Comparison of ENCODE assay signal across 27 cellular contexts in the genomic region with DNA sequence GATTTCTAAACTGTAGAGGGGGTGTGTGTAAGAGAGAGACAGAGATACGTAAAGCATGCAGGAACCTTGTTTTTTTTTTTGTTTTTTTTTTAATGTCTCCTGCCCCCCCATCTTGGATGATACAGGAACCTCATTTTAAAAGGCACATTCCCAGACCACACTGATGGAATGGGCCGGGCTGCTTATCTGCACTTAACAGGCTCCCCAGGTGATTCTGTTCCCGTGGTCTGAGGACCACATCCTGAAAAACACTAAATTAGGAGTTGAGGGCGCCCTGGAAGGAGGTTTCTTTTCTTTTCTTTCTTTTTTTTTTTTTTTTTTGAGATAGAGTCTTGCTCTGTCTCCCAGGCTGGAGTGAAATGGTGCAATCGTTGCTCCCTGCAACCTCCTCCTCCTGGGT. TPM values are rescaled to one million over a fixed set of nuclear protein-coding genes. Genes with fewer than 3 reads are reported as not detected.
DNase-seq lines count a peak whose midpoint lies in the region; ATAC-seq, FAIRE-seq and TF ChIP-seq lines count a peak whose summit lies in the region.
"Had no signal": no experiment of that assay in that cellular context is flagged by ENCODE, and none has a peak within 500 bp of the region (broad histone marks: within the 10 kb centered on the region; RNA-seq: fewer than 3 reads in every experiment).

No MANE protein-coding gene starts in this region.

- H3K27me3 ChIP-seq in K562 (ENCODE audit: control insufficient read depth in 2 of 2, insufficient read depth in 2 of 2, low read length in 2 of 2) (peaks cover 0 to 12% of the 10 kb centered on the region in 2 experiments; a peak in 3 of 5 replicates), layer of hippocampus (ENCODE audit: control insufficient read depth, insufficient read depth, low read length) (no peaks in the 10 kb centered on the region), upper lobe of left lung (no peaks in the 10 kb centered on the region)
- H3K27me3 ChIP-seq: BE2C, BLaER1 had no signal

- peaks cover 5 to 14% of the 10 kb centered on the region in 2 experiments; a peak in 4 of 5 replicates for H3K4me1 ChIP-seq in K562 (replicated peaks in 1 of 2; ENCODE audit: control insufficient read depth in 2 of 2, insufficient read depth in 2 of 2, low read length in 2 of 2)
- H3K4me1 ChIP-seq in upper lobe of left lung = no peaks in the 10 kb centered on the region
- H3K4me1 ChIP-seq: BE2C, BLaER1 had no signal

- peak in 3 of 4 experiments; percentile 29 to 37 (median 35) for DNase-seq in K562 (ENCODE audit: extremely low read depth in 1 of 4, low spot score in 3 of 4)
- DNase-seq in substantia nigra (lab: John Stamatoyannopoulos, UW) = no peak
- no peak for DNase-seq in activated T-cell treated with anti-CD3 and anti-CD28 coated beads, Interleukin-2, amount 50 U/mL, for 48 hours
- DNase-seq in NOMO-1 (lab: John Stamatoyannopoulos, UW; ENCODE audit: unreplicated experiment in 2 of 2) = no peak
- DNase-seq in upper lobe of left lung = no peak
- no peak for DNase-seq in mucosa of gallbladder (ENCODE audit: low spot score)
- DNase-seq: 8988T; ACHN; BE2C; C1 segment of cervical spinal cord; Calu3; CD4-positive, alpha-beta memory T cell; CD4-positive, CD25-positive, alpha-beta regulatory T cell; CD8-positive, alpha-beta memory T cell; COR-L47; DMS79 treated with DMSO at 0.1 percent for 48 hours; GF-D8 had no signal

- WGBS in K562 (ENCODE audit: insufficient coverage, low coverage, missing lambda C conversion rate) = 4% methylated on average over 5 of the region's 5 CpGs
- WGBS in upper lobe of left lung, 2 donors = 74 to 82% methylated on average over 5 of the region's 5 CpGs

- no peak overlapping the region for H2AFZ ChIP-seq in K562 (ENCODE audit: low read depth, low read length)

- FAIRE-seq in K562 (lab: Jason Lieb, UNC) = no peak
- FAIRE-seq: A204.1, D721Med, G401.6, GM12891, GM19239 had no signal

- H3K27ac ChIP-seq in K562 (ENCODE audit: extremely low read depth, low read depth, low read length) (no peak overlapping the region), layer of hippocampus (ENCODE audit: low read depth, low read length) (peak overlapping the region; percentile 39), substantia nigra (ENCODE audit: low read depth, low read length, poor library complexity, severe bottlenecking) (peak overlapping the region; percentile 30), upper lobe of left lung (no peak overlapping the region)
- H3K27ac ChIP-seq: BLaER1 had no signal

- POLR2A ChIA-PET in K562 (lab: Yijun Ruan, JAX) = interaction anchor here (0.7 to 1.2 kb wide), 3 partner anchors 8 to 33 kb away, joined by 3 to 4 read pairs (median 4); no protein-coding TSS in a partner anchor

- H3K9ac ChIP-seq in K562 (ENCODE audit: insufficient read depth in 1 of 2, low read depth in 2 of 2, low read length in 2 of 2) = no peak overlapping the region
- H3K9ac ChIP-seq: BLaER1 had no signal

- H3K4me3 ChIP-seq in K562 (no peak overlapping the region), upper lobe of left lung (no peak overlapping the region)
- H3K4me3 ChIP-seq: BLaER1 had no signal

- TF ChIP-seq CTCF in K562 (IDR thresholded peaks at IDR 0.05 in 2 of 3, conservative IDR thresholded peaks at IDR 0.05 in 1 of 3; ENCODE audit: insufficient read depth in 2 of 3, low read depth in 1 of 3, low read length in 3 of 3) = no peak
- TF ChIP-seq CTCF in upper lobe of left lung (IDR thresholded peaks at IDR 0.05) = no peak

- no peak overlapping the region for H3K4me2 ChIP-seq in K562 (ENCODE audit: insufficient read depth, low read length)
- H3K4me2 ChIP-seq: BLaER1 had no signal

- CTCF ChIA-PET in K562 (lab: Yijun Ruan, JAX; ENCODE audit: low intra/inter-chr PET ratio) = no interaction called here

- in situ Hi-C loops in K562 (cut with MboI) = no loop called here

- TF ChIP-seq EP300 in K562 (IDR thresholded peaks at IDR 0.05; ENCODE audit: low read length) = no peak
- TF ChIP-seq EP300 in upper lobe of left lung (IDR thresholded peaks at IDR 0.05) = no peak

- no peaks in the 10 kb centered on the region for H3K9me1 ChIP-seq in K562 (ENCODE audit: control insufficient read depth, insufficient read depth, low read length)

- BruUV-seq in K562 (replicated peaks; lab: Mats Ljungman, UMichigan) = no TSS peak

- 0 out of 2 replicates have a peak, but pooled peaks cover 3% of the 10 kb centered on the region for H4K20me1 ChIP-seq in K562 (replicated peaks; ENCODE audit: control insufficient read depth, insufficient read depth, low read length)

- no peak for ATAC-seq in K562
- ATAC-seq in upper lobe of left lung (ENCODE audit: low FRiP score in 2 of 2) = no peak

- intact Hi-C loops in K562 (cut with micrococcal nuclease) = no loop called here

- no peaks in the 10 kb centered on the region for H3K79me2 ChIP-seq in K562 (ENCODE audit: control insufficient read depth, insufficient read depth, low read length)

- TF ChIP-seq RAD21 in K562 (CRISPR knock-in tag; conservative IDR thresholded peaks at IDR 0.05 in 1 of 2, IDR thresholded peaks at IDR 0.05 in 1 of 2) = no peak

- H3K36me3 ChIP-seq in K562 (ENCODE audit: control insufficient read depth, insufficient read depth, low read length) = no peaks in the 10 kb centered on the region
- peaks cover 0 to 4% (median 0%) of the 10 kb centered on the region in 4 donors for H3K36me3 ChIP-seq in upper lobe of left lung

- H3K9me3 ChIP-seq in K562 (replicated peaks; ENCODE audit: control insufficient read depth, insufficient read depth, low read depth, low read length) = no peaks in the 10 kb centered on the region
- no peaks in the 10 kb centered on the region for H3K9me3 ChIP-seq in upper lobe of left lung
- H3K9me3 ChIP-seq: BE2C, BLaER1 had no signal

- no peak for TF ChIP-seq POLR2A in K562 (conservative IDR thresholded peaks at IDR 0.05)
- no peak for TF ChIP-seq POLR2A in upper lobe of left lung (IDR thresholded peaks at IDR 0.05)

RNA-seq across cellular contexts. Expression of gene TTYH2, which starts 14.3 kb away (rescaled TPM):
- 5.2 and 11.9 TPM in 2 replicates for total RNA-seq in K562 (2011; cell fraction: chromatin; rRNA removed; ENCODE audit: low replicate concordance)
- 8.2 and 10.0 TPM in 2 replicates for total RNA-seq in K562 (2011; cell fraction: nucleolus; rRNA removed)
- total RNA-seq in K562 (2011; cell fraction: nucleoplasm; rRNA removed) = 4.3 and 5.9 TPM in 2 replicates
- total RNA-seq in K562 (2014; rRNA removed) = 1.1 and 1.8 TPM in 2 replicates
- 0.57 and 0.76 TPM in 2 replicates for total RNA-seq in K562 (2014; rRNA removed; fragmentation: Illumina TruSeq; extraction: Trizol)
- total RNA-seq in K562 (2015; rRNA removed; fragmentation: Illumina TruSeq; extraction: Trizol) = 0.91 and 1.2 TPM in 2 replicates
- total RNA-seq in K562 (2021) = 1.1 and 1.6 TPM in 2 replicates
- 2.0 and 5.3 TPM in 2 replicates for polyA plus RNA-seq in K562 (2011; rRNA removed)
- 4.0 and 5.6 TPM in 2 replicates for polyA plus RNA-seq in K562 (2011; cell fraction: cytosol; rRNA removed)
- polyA plus RNA-seq in K562 (2011; cell fraction: nucleus; rRNA removed) = 13.5 and 14.4 TPM in 2 replicates
- 1.1 and 2.9 TPM in 2 replicates for polyA plus RNA-seq in K562 (2012)
- polyA plus RNA-seq in K562 (2014; fragmentation: Illumina TruSeq; extraction: Trizol) = 1.1 and 1.2 TPM in 2 replicates
- polyA plus RNA-seq in K562 (2014; fragmentation: Nextera tagmentation; extraction: Ambion mirVana) = under 1 TPM; 0.03 to 0.10 TPM
- polyA plus RNA-seq in K562 (2014; rRNA removed) = 0.86 and 2.0 TPM in 2 replicates
- 1.8 and 2.1 TPM in 2 replicates for polyA minus RNA-seq in K562 (2011; rRNA and poly(A)+ RNA removed)
- 2.7 and 3.7 TPM in 2 replicates for polyA minus RNA-seq in K562 (2011; cell fraction: cytosol; rRNA and poly(A)+ RNA removed)
- polyA minus RNA-seq in K562 (2011; cell fraction: nucleus; rRNA and poly(A)+ RNA removed) = 3.0 and 7.2 TPM in 2 replicates
- 10 to 100 TPM in 1 of 6 donors, 1 to 10 TPM in 5; 2.4 to 10.5 (median 8.0) TPM for total RNA-seq in upper lobe of left lung
- 6.9 TPM for total RNA-seq in mucosa of gallbladder

RNA-seq across cellular contexts. Expression of gene RPL38, which starts 24.2 kb away (rescaled TPM):
- 240 and 244 TPM in 2 replicates for total RNA-seq in K562 (2011; cell fraction: chromatin; rRNA removed; ENCODE audit: low replicate concordance)
- 381 and 382 TPM in 2 replicates for total RNA-seq in K562 (2011; cell fraction: nucleolus; rRNA removed)
- total RNA-seq in K562 (2011; cell fraction: nucleoplasm; rRNA removed) = 661 and 1,150 TPM in 2 replicates
- 2,881 and 3,864 TPM in 2 replicates for total RNA-seq in K562 (2014; rRNA removed)
- total RNA-seq in K562 (2014; rRNA removed; fragmentation: Illumina TruSeq; extraction: Trizol) = 1,940 and 1,970 TPM in 2 replicates
- 2,305 and 2,457 TPM in 2 replicates for total RNA-seq in K562 (2015; rRNA removed; fragmentation: Illumina TruSeq; extraction: Trizol)
- 1,177 and 1,224 TPM in 2 replicates for total RNA-seq in K562 (2021)
- polyA plus RNA-seq in K562 (2011; rRNA removed) = 1,194 and 1,318 TPM in 2 replicates
- 365 and 561 TPM in 2 replicates for polyA plus RNA-seq in K562 (2011; cell fraction: cytosol; rRNA removed)
- polyA plus RNA-seq in K562 (2011; cell fraction: nucleus; rRNA removed) = 725 and 1,254 TPM in 2 replicates
- polyA plus RNA-seq in K562 (2012) = 2,337 and 4,545 TPM in 2 replicates
- polyA plus RNA-seq in K562 (2014; fragmentation: Illumina TruSeq; extraction: Trizol) = 1,709 and 2,292 TPM in 2 replicates
- 1,000 to 10,000 TPM; 1,939 to 2,988 TPM for polyA plus RNA-seq in K562 (2014; fragmentation: Nextera tagmentation; extraction: Ambion mirVana)
- polyA plus RNA-seq in K562 (2014; rRNA removed) = 1,879 and 3,414 TPM in 2 replicates
- polyA minus RNA-seq in K562 (2011; rRNA and poly(A)+ RNA removed) = 3,511 and 3,761 TPM in 2 replicates
- 663 and 692 TPM in 2 replicates for polyA minus RNA-seq in K562 (2011; cell fraction: cytosol; rRNA and poly(A)+ RNA removed)
- 149 and 306 TPM in 2 replicates for polyA minus RNA-seq in K562 (2011; cell fraction: nucleus; rRNA and poly(A)+ RNA removed)
- total RNA-seq in upper lobe of left lung = 100 to 1,000 TPM; 334 to 709 (median 485) TPM
- total RNA-seq in mucosa of gallbladder = 627 TPM

RNA-seq across cellular contexts. Expression of gene DNAI2, which starts 46.4 kb away (rescaled TPM):
- total RNA-seq in K562 (2011; cell fraction: chromatin; rRNA removed; ENCODE audit: low replicate concordance) = not detected in 2 replicates
- total RNA-seq in K562 (2011; cell fraction: nucleolus; rRNA removed) = not detected in 2 replicates
- total RNA-seq in K562 (2011; cell fraction: nucleoplasm; rRNA removed) = not detected in 2 replicates
- total RNA-seq in K562 (2014; rRNA removed) = not detected in 2 replicates
- total RNA-seq in K562 (2014; rRNA removed; fragmentation: Illumina TruSeq; extraction: Trizol) = not detected in 2 replicates
- total RNA-seq in K562 (2015; rRNA removed; fragmentation: Illumina TruSeq; extraction: Trizol) = not detected in 2 replicates
- total RNA-seq in K562 (2021) = not detected in 2 replicates
- not detected in 2 replicates for polyA plus RNA-seq in K562 (2011; rRNA removed)
- not detected in 2 replicates for polyA plus RNA-seq in K562 (2011; cell fraction: cytosol; rRNA removed)
- polyA plus RNA-seq in K562 (2011; cell fraction: nucleus; rRNA removed) = not detected in 2 replicates
- not detected in 2 replicates for polyA plus RNA-seq in K562 (2012)
- polyA plus RNA-seq in K562 (2014; fragmentation: Illumina TruSeq; extraction: Trizol) = not detected in 2 replicates
- polyA plus RNA-seq in K562 (2014; fragmentation: Nextera tagmentation; extraction: Ambion mirVana) = not detected
- not detected in 2 replicates for polyA plus RNA-seq in K562 (2014; rRNA removed)
- polyA minus RNA-seq in K562 (2011; rRNA and poly(A)+ RNA removed) = not detected in 2 replicates
- polyA minus RNA-seq in K562 (2011; cell fraction: cytosol; rRNA and poly(A)+ RNA removed) = not detected in 2 replicates
- not detected in 2 replicates for polyA minus RNA-seq in K562 (2011; cell fraction: nucleus; rRNA and poly(A)+ RNA removed)
- 10 to 100 TPM in 1 of 6 donors, 1 to 10 TPM in 4, under 1 TPM in 1; 0.29 to 16.1 (median 3.7) TPM for total RNA-seq in upper lobe of left lung
- 0.32 TPM for total RNA-seq in mucosa of gallbladder
- total RNA-seq: A673, Calu3 had no signal
- polyA plus RNA-seq: AG04450, CD14-positive monocyte had no signal

Comparison
In these comparisons a context has a peak if more than half of its experiments do, and no peak if none do; other contexts are left out.
1. DNase-seq: peak in K562 (3 of 4); none in substantia nigra (0 of 49), activated T-cell treated with anti-CD3 and anti-CD28 coated beads, Interleukin-2, amount 50 U/mL, for 48 hours (0 of 2), NOMO-1 (0 of 2), upper lobe of left lung (0 of 2) and mucosa of gallbladder (single experiment).
2. H3K27ac ChIP-seq: peak in layer of hippocampus (single experiment) and substantia nigra (single experiment); none in K562 (single experiment) and upper lobe of left lung (0 of 4).